ENCODE assay signal across 1 cellular context in the genomic region with DNA sequence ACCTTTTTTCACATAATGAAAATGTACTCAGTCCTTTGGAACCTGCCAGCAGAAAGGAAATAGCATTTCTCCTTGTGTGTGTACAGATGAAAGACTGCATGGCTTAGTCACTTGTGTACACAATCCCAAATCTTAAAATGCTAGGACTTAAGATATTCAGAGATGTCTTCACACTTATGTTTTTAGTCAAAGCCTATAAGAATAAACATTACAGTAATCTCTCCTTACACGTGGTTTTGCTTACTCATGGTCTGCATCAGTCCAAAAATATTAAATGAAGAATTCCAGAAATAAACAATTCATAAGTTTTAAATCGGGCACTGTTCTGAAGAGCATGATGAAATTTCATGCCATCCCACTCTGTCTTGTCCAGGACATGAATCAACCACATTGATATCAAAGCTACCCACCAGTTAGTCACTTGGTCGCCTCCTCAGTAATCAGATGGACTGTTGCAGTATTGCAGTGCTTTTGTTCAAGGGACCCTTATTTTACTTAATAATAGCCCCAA.
TF ChIP-seq lines count a peak whose summit lies in the region.

No MANE protein-coding gene starts in this region.

TF ChIP-seq in WTC11, 78 proteins besides CTCF, POLR2A, EP300 and RAD21 (continued from another document):
- TF ChIP-seq, protein P1, sequence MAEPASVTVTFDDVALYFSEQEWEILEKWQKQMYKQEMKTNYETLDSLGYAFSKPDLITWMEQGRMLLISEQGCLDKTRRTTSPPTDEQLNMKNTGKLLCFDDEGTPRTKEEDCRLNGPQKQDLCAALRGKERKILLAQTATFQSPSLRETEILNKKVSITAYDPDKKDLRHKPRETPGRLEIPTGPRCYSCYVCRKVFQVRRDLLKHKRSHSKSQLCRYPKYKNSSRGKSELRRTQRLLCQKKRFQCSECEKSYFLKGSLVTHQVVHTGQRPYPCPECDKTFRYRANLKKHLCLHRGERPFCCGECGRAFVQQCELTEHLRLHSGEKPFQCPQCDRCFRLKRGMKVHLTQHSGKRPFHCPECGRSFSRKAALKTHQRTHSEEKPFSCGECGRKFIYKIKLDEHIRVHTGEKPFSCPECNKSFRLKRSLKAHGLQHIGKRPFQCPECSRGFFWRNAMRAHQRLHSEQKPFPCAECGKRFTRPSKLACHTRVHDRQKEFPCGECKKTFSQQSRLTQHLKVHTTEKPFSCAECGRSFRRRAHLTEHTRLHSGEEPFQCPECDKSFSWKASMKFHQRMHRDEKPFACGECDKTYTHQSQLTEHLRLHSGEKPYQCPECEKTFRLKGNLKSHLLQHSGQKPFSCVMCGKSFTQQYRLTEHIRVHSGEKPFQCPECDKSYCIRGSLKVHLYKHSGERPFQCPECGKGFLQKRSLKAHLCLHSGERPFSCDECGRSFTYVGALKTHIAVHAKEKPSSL (CRISPR knock-in tag; conservative IDR thresholded peaks at IDR 0.05) = no peak
- TF ChIP-seq ZNF396 (CRISPR knock-in tag; IDR thresholded peaks at IDR 0.05; ENCODE audit: borderline replicate concordance) (no peak), CREB1 (CRISPR knock-in tag; IDR thresholded peaks at IDR 0.05) (no peak), ZNF219 (CRISPR knock-in tag; IDR thresholded peaks at IDR 0.05; ENCODE audit: borderline replicate concordance) (no peak), NR2C2 (CRISPR knock-in tag; IDR thresholded peaks at IDR 0.05) (no peak), TEAD1 (CRISPR knock-in tag; IDR thresholded peaks at IDR 0.05) (no peak)
- TF ChIP-seq, protein P2, sequence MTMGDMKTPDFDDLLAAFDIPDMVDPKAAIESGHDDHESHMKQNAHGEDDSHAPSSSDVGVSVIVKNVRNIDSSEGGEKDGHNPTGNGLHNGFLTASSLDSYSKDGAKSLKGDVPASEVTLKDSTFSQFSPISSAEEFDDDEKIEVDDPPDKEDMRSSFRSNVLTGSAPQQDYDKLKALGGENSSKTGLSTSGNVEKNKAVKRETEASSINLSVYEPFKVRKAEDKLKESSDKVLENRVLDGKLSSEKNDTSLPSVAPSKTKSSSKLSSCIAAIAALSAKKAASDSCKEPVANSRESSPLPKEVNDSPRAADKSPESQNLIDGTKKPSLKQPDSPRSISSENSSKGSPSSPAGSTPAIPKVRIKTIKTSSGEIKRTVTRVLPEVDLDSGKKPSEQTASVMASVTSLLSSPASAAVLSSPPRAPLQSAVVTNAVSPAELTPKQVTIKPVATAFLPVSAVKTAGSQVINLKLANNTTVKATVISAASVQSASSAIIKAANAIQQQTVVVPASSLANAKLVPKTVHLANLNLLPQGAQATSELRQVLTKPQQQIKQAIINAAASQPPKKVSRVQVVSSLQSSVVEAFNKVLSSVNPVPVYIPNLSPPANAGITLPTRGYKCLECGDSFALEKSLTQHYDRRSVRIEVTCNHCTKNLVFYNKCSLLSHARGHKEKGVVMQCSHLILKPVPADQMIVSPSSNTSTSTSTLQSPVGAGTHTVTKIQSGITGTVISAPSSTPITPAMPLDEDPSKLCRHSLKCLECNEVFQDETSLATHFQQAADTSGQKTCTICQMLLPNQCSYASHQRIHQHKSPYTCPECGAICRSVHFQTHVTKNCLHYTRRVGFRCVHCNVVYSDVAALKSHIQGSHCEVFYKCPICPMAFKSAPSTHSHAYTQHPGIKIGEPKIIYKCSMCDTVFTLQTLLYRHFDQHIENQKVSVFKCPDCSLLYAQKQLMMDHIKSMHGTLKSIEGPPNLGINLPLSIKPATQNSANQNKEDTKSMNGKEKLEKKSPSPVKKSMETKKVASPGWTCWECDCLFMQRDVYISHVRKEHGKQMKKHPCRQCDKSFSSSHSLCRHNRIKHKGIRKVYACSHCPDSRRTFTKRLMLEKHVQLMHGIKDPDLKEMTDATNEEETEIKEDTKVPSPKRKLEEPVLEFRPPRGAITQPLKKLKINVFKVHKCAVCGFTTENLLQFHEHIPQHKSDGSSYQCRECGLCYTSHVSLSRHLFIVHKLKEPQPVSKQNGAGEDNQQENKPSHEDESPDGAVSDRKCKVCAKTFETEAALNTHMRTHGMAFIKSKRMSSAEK (CRISPR knock-in tag; IDR thresholded peaks at IDR 0.05; ENCODE audit: borderline replicate concordance) = no peak
- TF ChIP-seq, protein P3, sequence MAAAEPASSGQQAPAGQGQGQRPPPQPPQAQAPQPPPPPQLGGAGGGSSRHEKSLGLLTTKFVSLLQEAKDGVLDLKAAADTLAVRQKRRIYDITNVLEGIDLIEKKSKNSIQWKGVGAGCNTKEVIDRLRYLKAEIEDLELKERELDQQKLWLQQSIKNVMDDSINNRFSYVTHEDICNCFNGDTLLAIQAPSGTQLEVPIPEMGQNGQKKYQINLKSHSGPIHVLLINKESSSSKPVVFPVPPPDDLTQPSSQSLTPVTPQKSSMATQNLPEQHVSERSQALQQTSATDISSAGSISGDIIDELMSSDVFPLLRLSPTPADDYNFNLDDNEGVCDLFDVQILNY (CRISPR knock-in tag; IDR thresholded peaks at IDR 0.05) = no peak
